In genomic region chr15:99507732-99508571, GRCh38 we compare ENCODE assay signal across 9 cellular contexts. TPM values are rescaled to one million over a fixed set of nuclear protein-coding genes. Genes with fewer than 3 reads are reported as not detected.
DNase-seq lines count a peak whose midpoint lies in the region; ATAC-seq, FAIRE-seq and TF ChIP-seq lines count a peak whose summit lies in the region.
"Had no signal": no experiment of that assay in that cellular context is flagged by ENCODE, and none has a peak within 500 bp of the region (broad histone marks: within the 10 kb centered on the region; RNA-seq: fewer than 3 reads in every experiment).

No MANE protein-coding gene starts in this region.

- no peak for FAIRE-seq in pancreas (lab: Jason Lieb, UNC)
- FAIRE-seq in frontal cortex (lab: Jason Lieb, UNC): no peak

- no peak overlapping the region for H3K9ac ChIP-seq in colonic mucosa (ENCODE audit: low read depth in 2 of 2, low read length in 2 of 2)
- H3K9ac ChIP-seq: KMS-11 had no signal

- no peaks in the 10 kb centered on the region for H3K9me3 Mint-ChIP-seq in type B pancreatic cell
- no peaks in the 10 kb centered on the region for H3K9me3 Mint-ChIP-seq in activated naive CD4-positive, alpha-beta T cell treated with anti-CD3 and anti-CD28 coated beads for 36 hours

- H3K9me3 ChIP-seq in colonic mucosa: no peaks in the 10 kb centered on the region
- H3K9me3 ChIP-seq in pancreas: no peaks in the 10 kb centered on the region

- H3K36me3 ChIP-seq in colonic mucosa (no peaks in the 10 kb centered on the region), pancreas (no peaks in the 10 kb centered on the region)

- H3K27ac Mint-ChIP-seq in type B pancreatic cell: no peak overlapping the region
- no peak overlapping the region for H3K27ac Mint-ChIP-seq in activated naive CD4-positive, alpha-beta T cell treated with anti-CD3 and anti-CD28 coated beads for 36 hours

- no peaks in the 10 kb centered on the region for H3K36me3 Mint-ChIP-seq in type B pancreatic cell
- H3K36me3 Mint-ChIP-seq in activated naive CD4-positive, alpha-beta T cell treated with anti-CD3 and anti-CD28 coated beads for 36 hours (ENCODE audit: low read depth): no peaks in the 10 kb centered on the region

- WGBS in pancreas, 2 donors: 63 to 68% methylated on average over 23 of the region's 23 CpGs

- no peak overlapping the region for H3K4me3 ChIP-seq in colonic mucosa
- H3K4me3 ChIP-seq in pancreas: no peak overlapping the region

- CTCF ChIA-PET in activated naive CD4-positive, alpha-beta T cell treated with anti-CD3 and anti-CD28 coated beads for 36 hours (lab: Charles Lee): no interaction called here

- H3K27me3 ChIP-seq in colonic mucosa (no peaks in the 10 kb centered on the region), pancreas (no peaks in the 10 kb centered on the region)

- H3K27me3 Mint-ChIP-seq in type B pancreatic cell: no peaks in the 10 kb centered on the region
- H3K27me3 Mint-ChIP-seq in activated naive CD4-positive, alpha-beta T cell treated with anti-CD3 and anti-CD28 coated beads for 36 hours (ENCODE audit: low read depth): no peaks in the 10 kb centered on the region

- DNase-seq in colonic mucosa (no peak), pancreas (peak in 1 of 6 donors; percentile 29), type B pancreatic cell (ENCODE audit: extremely low spot score, unreplicated experiment) (no peak), frontal cortex (ENCODE audit: low spot score in 2 of 2) (no peak)
- DNase-seq in effector CD4-positive, alpha-beta T cell: no peak
- no peak for DNase-seq in activated naive CD4-positive, alpha-beta T cell treated with anti-CD3 and anti-CD28 coated beads for 36 hours

- H3K4me1 ChIP-seq in colonic mucosa (no peaks in the 10 kb centered on the region), pancreas (peaks cover 0 to 7% (median 0%) of the 10 kb centered on the region in 3 donors)

- ATAC-seq in HG03432 (IDR thresholded peaks at IDR 0.05; ENCODE audit: unreplicated experiment): peak; percentile 27
- peak; percentile 27 to 51 (median 42) for ATAC-seq in pancreas

- intact Hi-C loops in colonic mucosa (cut with DNase I): no loop called here
- intact Hi-C loops in pancreas (cut with DNase I): no loop called here
- intact Hi-C loops in activated naive CD4-positive, alpha-beta T cell treated with anti-CD3 and anti-CD28 coated beads for 36 hours (cut with micrococcal nuclease): no loop called here

- in situ Hi-C loops in GM18951 (cut with MboI; ENCODE audit: low sequenced_read_pairs, unreplicated experiment): no loop called here

- H3K4me3 Mint-ChIP-seq in type B pancreatic cell: no peak overlapping the region
- no peak overlapping the region for H3K4me3 Mint-ChIP-seq in activated naive CD4-positive, alpha-beta T cell treated with anti-CD3 and anti-CD28 coated beads for 36 hours

- TF ChIP-seq CTCF in colonic mucosa (IDR thresholded peaks at IDR 0.05) (no peak), pancreas (IDR thresholded peaks at IDR 0.05) (no peak), type B pancreatic cell (conservative IDR thresholded peaks at IDR 0.05) (no peak)

- H3K27ac ChIP-seq in colonic mucosa (peak overlapping the region; percentile 22), pancreas (peak overlapping the region in 2 of 4 donors; percentile 9 to 12)
- H3K27ac ChIP-seq: KMS-11 had no signal

- TF ChIP-seq POLR2A in GM18951 (IDR thresholded peaks at IDR 0.05; ENCODE audit: extremely low read depth, insufficient read depth, insufficient read length): peak; percentile 34

- peaks cover 13% of the 10 kb centered on the region for H3K4me1 Mint-ChIP-seq in type B pancreatic cell (ENCODE audit: unreplicated experiment)
- H3K4me1 Mint-ChIP-seq in activated naive CD4-positive, alpha-beta T cell treated with anti-CD3 and anti-CD28 coated beads for 36 hours (ENCODE audit: low read depth): peaks cover 35% of the 10 kb centered on the region

RNA-seq across cellular contexts. Expression of gene MEF2A, which starts 57.8 kb away (rescaled TPM):
- 10 to 100 TPM; 20.1 to 36.8 TPM for total RNA-seq in colonic mucosa
- 10 to 100 TPM; 10.3 to 24.4 (median 15.9) TPM for total RNA-seq in pancreas
- polyA plus RNA-seq in pancreas: 10 to 100 TPM in 1 of 2 donors, 1 to 10 TPM in 1; 9.2 to 17.0 TPM
- total RNA-seq in type B pancreatic cell (ENCODE audit: low replicate concordance): 26.0 and 30.8 TPM in 2 replicates
- 10 to 100 TPM; 15.3 to 15.5 TPM for total RNA-seq in activated naive CD4-positive, alpha-beta T cell treated with anti-CD3 and anti-CD28 coated beads for 36 hours
- 37.5 TPM for total RNA-seq in frontal cortex
